1 cellular context compared by ENCODE assay signal in genomic region chr10:32125023-32125422, GRCh38.
TF ChIP-seq lines count a peak whose summit lies in the region.

No MANE protein-coding gene starts in this region.

TF ChIP-seq in HepG2, 621 proteins besides CTCF, POLR2A, EP300 and RAD21 (continued from another document and continues in another):
- TF ChIP-seq KIAA2018 (CRISPR knock-in tag; IDR thresholded peaks at IDR 0.05; ENCODE audit: borderline replicate concordance) (no peak), ZMYM2 (CRISPR knock-in tag; IDR thresholded peaks at IDR 0.05) (peak; percentile 96), JDP2 (CRISPR knock-in tag; IDR thresholded peaks at IDR 0.05; ENCODE audit: borderline replicate concordance) (no peak), ZNF546 (CRISPR knock-in tag; conservative IDR thresholded peaks at IDR 0.05) (no peak), ZNF644 (CRISPR knock-in tag; IDR thresholded peaks at IDR 0.05; ENCODE audit: low read depth) (peak; percentile 82; the same call in 1 of the 2 replicates), ARID5B (CRISPR knock-in tag; IDR thresholded peaks at IDR 0.05) (peak; percentile 92), GLI4 (CRISPR knock-in tag; IDR thresholded peaks at IDR 0.05; ENCODE audit: borderline replicate concordance) (no peak), FOXP1 (IDR thresholded peaks at IDR 0.05) (no peak), FOXP1 (CRISPR knock-in tag; IDR thresholded peaks at IDR 0.05) (no peak), TARDBP (CRISPR knock-in tag; IDR thresholded peaks at IDR 0.05) (peak; percentile 51; the same call in 1 of the 2 replicates), NPAS2 (CRISPR knock-in tag; IDR thresholded peaks at IDR 0.05; ENCODE audit: borderline replicate concordance) (no peak), EEA1 (CRISPR knock-in tag; IDR thresholded peaks at IDR 0.05; ENCODE audit: borderline replicate concordance) (no peak), ZEB1 (IDR thresholded peaks at IDR 0.05; ENCODE audit: insufficient replicate concordance, low read depth) (peak; percentile 27), TEAD3 (CRISPR knock-in tag; optimal IDR thresholded peaks at IDR 0.05; ENCODE audit: borderline replicate concordance) (peak; percentile 81), GABPA (IDR thresholded peaks at IDR 0.05; ENCODE audit: low read depth, low read length) (no peak), GABPA (CRISPR knock-in tag; IDR thresholded peaks at IDR 0.05; ENCODE audit: low read depth) (no peak), KLF16 (CRISPR knock-in tag; IDR thresholded peaks at IDR 0.05) (peak in 1 of 2 experiments; percentile 31; a peak in 1 of 4 replicates), YY1 (IDR thresholded peaks at IDR 0.05; ENCODE audit: insufficient read depth, insufficient replicate concordance, low read depth, low read length) (no peak), ZSCAN22 (CRISPR knock-in tag; IDR thresholded peaks at IDR 0.05) (no peak), ZNF281 (CRISPR knock-in tag; IDR thresholded peaks at IDR 0.05; ENCODE audit: borderline replicate concordance) (peak; percentile 88; the same call in 1 of the 2 replicates), HCFC1 (IDR thresholded peaks at IDR 0.05; ENCODE audit: low read depth, low read length) (no peak), BCL6 (CRISPR knock-in tag; IDR thresholded peaks at IDR 0.05) (peak; percentile 88), RARA (CRISPR knock-in tag; IDR thresholded peaks at IDR 0.05) (peak; percentile 75), SNAPC5 (CRISPR knock-in tag; IDR thresholded peaks at IDR 0.05; ENCODE audit: borderline replicate concordance) (no peak), SCMH1 (CRISPR knock-in tag; IDR thresholded peaks at IDR 0.05; ENCODE audit: borderline replicate concordance) (no peak), NONO (IDR thresholded peaks at IDR 0.05) (no peak), NONO (CRISPR knock-in tag; conservative IDR thresholded peaks at IDR 0.05) (no peak), GATAD2A (CRISPR knock-in tag; IDR thresholded peaks at IDR 0.05) (peak; percentile 92), RCOR2 (CRISPR knock-in tag; IDR thresholded peaks at IDR 0.05) (peak; percentile 59; the same call in 1 of the 2 replicates)
- TF ChIP-seq, protein P1, sequence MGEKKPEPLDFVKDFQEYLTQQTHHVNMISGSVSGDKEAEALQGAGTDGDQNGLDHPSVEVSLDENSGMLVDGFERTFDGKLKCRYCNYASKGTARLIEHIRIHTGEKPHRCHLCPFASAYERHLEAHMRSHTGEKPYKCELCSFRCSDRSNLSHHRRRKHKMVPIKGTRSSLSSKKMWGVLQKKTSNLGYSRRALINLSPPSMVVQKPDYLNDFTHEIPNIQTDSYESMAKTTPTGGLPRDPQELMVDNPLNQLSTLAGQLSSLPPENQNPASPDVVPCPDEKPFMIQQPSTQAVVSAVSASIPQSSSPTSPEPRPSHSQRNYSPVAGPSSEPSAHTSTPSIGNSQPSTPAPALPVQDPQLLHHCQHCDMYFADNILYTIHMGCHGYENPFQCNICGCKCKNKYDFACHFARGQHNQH (CRISPR knock-in tag; IDR thresholded peaks at IDR 0.05), result no peak
- TF ChIP-seq, protein P2, sequence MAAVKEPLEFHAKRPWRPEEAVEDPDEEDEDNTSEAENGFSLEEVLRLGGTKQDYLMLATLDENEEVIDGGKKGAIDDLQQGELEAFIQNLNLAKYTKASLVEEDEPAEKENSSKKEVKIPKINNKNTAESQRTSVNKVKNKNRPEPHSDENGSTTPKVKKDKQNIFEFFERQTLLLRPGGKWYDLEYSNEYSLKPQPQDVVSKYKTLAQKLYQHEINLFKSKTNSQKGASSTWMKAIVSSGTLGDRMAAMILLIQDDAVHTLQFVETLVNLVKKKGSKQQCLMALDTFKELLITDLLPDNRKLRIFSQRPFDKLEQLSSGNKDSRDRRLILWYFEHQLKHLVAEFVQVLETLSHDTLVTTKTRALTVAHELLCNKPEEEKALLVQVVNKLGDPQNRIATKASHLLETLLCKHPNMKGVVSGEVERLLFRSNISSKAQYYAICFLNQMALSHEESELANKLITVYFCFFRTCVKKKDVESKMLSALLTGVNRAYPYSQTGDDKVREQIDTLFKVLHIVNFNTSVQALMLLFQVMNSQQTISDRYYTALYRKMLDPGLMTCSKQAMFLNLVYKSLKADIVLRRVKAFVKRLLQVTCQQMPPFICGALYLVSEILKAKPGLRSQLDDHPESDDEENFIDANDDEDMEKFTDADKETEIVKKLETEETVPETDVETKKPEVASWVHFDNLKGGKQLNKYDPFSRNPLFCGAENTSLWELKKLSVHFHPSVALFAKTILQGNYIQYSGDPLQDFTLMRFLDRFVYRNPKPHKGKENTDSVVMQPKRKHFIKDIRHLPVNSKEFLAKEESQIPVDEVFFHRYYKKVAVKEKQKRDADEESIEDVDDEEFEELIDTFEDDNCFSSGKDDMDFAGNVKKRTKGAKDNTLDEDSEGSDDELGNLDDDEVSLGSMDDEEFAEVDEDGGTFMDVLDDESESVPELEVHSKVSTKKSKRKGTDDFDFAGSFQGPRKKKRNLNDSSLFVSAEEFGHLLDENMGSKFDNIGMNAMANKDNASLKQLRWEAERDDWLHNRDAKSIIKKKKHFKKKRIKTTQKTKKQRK (IDR thresholded peaks at IDR 0.05; ENCODE audit: low read length), result no peak
- TF ChIP-seq, protein P3, sequence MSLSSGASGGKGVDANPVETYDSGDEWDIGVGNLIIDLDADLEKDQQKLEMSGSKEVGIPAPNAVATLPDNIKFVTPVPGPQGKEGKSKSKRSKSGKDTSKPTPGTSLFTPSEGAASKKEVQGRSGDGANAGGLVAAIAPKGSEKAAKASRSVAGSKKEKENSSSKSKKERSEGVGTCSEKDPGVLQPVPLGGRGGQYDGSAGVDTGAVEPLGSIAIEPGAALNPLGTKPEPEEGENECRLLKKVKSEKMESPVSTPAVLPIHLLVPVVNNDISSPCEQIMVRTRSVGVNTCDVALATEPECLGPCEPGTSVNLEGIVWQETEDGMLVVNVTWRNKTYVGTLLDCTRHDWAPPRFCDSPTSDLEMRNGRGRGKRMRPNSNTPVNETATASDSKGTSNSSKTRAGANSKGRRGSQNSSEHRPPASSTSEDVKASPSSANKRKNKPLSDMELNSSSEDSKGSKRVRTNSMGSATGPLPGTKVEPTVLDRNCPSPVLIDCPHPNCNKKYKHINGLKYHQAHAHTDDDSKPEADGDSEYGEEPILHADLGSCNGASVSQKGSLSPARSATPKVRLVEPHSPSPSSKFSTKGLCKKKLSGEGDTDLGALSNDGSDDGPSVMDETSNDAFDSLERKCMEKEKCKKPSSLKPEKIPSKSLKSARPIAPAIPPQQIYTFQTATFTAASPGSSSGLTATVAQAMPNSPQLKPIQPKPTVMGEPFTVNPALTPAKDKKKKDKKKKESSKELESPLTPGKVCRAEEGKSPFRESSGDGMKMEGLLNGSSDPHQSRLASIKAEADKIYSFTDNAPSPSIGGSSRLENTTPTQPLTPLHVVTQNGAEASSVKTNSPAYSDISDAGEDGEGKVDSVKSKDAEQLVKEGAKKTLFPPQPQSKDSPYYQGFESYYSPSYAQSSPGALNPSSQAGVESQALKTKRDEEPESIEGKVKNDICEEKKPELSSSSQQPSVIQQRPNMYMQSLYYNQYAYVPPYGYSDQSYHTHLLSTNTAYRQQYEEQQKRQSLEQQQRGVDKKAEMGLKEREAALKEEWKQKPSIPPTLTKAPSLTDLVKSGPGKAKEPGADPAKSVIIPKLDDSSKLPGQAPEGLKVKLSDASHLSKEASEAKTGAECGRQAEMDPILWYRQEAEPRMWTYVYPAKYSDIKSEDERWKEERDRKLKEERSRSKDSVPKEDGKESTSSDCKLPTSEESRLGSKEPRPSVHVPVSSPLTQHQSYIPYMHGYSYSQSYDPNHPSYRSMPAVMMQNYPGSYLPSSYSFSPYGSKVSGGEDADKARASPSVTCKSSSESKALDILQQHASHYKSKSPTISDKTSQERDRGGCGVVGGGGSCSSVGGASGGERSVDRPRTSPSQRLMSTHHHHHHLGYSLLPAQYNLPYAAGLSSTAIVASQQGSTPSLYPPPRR (CRISPR knock-in tag; IDR thresholded peaks at IDR 0.05; ENCODE audit: borderline replicate concordance), result peak; percentile 26; the same call in 1 of the 2 replicates
